In the genomic region with DNA sequence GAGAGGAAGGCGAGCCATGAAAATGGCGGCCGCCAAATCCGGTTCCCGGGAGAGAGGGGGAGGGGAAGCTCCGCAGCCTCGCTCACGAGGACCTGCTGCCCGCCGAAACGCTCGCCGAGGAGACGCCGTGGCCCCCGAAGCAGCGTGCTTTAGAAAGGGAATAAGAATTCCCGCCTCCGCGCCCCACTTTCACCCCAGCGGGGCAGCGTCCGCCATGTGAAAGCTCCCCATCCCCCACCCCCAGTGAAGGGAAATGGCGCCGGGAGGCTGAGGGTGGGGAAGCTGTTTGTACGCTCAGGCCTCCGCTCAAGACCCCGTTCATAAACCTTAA, we compare ENCODE assay signal across 8 cellular contexts. TPM values are rescaled to one million over a fixed set of nuclear protein-coding genes. Genes with fewer than 3 reads are reported as not detected.
A peak's percentile ranks its signal among the peaks of the same experiment; 100 is the strongest.
DNase-seq lines count a peak whose midpoint lies in the region; ATAC-seq and TF ChIP-seq lines count a peak whose summit lies in the region.

No MANE protein-coding gene starts in this region.

- H3K4me2 ChIP-seq in hepatocyte, result no peak overlapping the region

- intact Hi-C loops in gastrocnemius medialis (cut with DNase I; ENCODE audit: low total_unique reads), result loop anchor here (2.0 to 10.0 kb wide), 7 partner anchors 167 to 1462 kb away; partner anchors contain the start of genes HIBADH, HOXA9 and SKAP2

- peaks cover 3% of the 10 kb centered on the region for H3K27me3 Mint-ChIP-seq in T-helper 1 cell treated with Interleukin-12 subunit alpha and Interleukin-12 subunit beta and Interleukin-4 antibody, amounts not matched to agents 30 μg/mL and 1 μg/mL, for 36 hours (ENCODE audit: low read depth)

- under 1% methylated on average over 28 of the region's 28 CpGs for WGBS in hepatocyte (ENCODE audit: low lambda C conversion rate, missing lambda C conversion rate)

- ATAC-seq in gastrocnemius medialis (peak; percentile 34 to 36), HG02870 (IDR thresholded peaks at IDR 0.05; ENCODE audit: unreplicated experiment) (no peak)

- H3K9me2 ChIP-seq in hepatocyte (replicated peaks; ENCODE audit: insufficient read depth), result no peaks in the 10 kb centered on the region

- H3K4me1 Mint-ChIP-seq in T-helper 1 cell treated with Interleukin-12 subunit alpha and Interleukin-12 subunit beta and Interleukin-4 antibody, amounts not matched to agents 30 μg/mL and 1 μg/mL, for 36 hours (ENCODE audit: low read depth), result peaks cover 51% of the 10 kb centered on the region

- H4K20me1 ChIP-seq in hepatocyte (ENCODE audit: insufficient read depth, poor library complexity, severe bottlenecking), result peaks cover 73% of the 10 kb centered on the region

- DNase-seq in NCI-H524 (lab: John Stamatoyannopoulos, UW) (peak; percentile 51 to 57), NCI-H524 treated with DMSO at 0.1 percent for 48 hours (lab: John Stamatoyannopoulos, UW) (no peak), LHCN-M2 (ENCODE audit: low read depth) (peak; percentile 58), hepatocyte (ENCODE audit: low spot score) (peak; percentile 86), gastrocnemius medialis (peak; percentile 50 to 63)

- no peaks in the 10 kb centered on the region for H3K27me3 ChIP-seq in hepatocyte
- H3K27me3 ChIP-seq in gastrocnemius medialis, result no peaks in the 10 kb centered on the region

- H3K27ac ChIP-seq in angular gyrus (ENCODE audit: low read depth, low read length) (peak overlapping the region; percentile 100), hepatocyte (peak overlapping the region; percentile 99), gastrocnemius medialis (peak overlapping the region; percentile 97 to 100 (median 98))

- H3K4me1 ChIP-seq in hepatocyte (ENCODE audit: insufficient read depth), result peaks cover 31% of the 10 kb centered on the region
- peaks cover 45 to 53% of the 10 kb centered on the region in 2 donors for H3K4me1 ChIP-seq in gastrocnemius medialis

- TF ChIP-seq CTCF in hepatocyte (IDR thresholded peaks at IDR 0.05; ENCODE audit: poor library complexity), result no peak
- peak in 1 of 5 experiments; percentile 1 for TF ChIP-seq CTCF in gastrocnemius medialis (IDR thresholded peaks at IDR 0.05 in 4 of 5, conservative IDR thresholded peaks at IDR 0.05 in 1 of 5)

- peak overlapping the region; percentile 99 for H3K27ac Mint-ChIP-seq in T-helper 1 cell treated with Interleukin-12 subunit alpha and Interleukin-12 subunit beta and Interleukin-4 antibody, amounts not matched to agents 30 μg/mL and 1 μg/mL, for 36 hours

- in situ Hi-C loops in gastrocnemius medialis (cut with MboI; ENCODE audit: low sequenced_read_pairs in 4 of 4), result loop anchor here in 2 of 4 donors (10.0 to 25.0 kb wide), 4 partner anchors 313 to 962 kb away; partner anchors contain the start of genes HOXA10 (in 1 of the 2), HOXA3 (in 1 of the 2), HOXA7 (in 1 of the 2) and HOXA9 (in 1 of the 2)

- H3K4me3 ChIP-seq in hepatocyte, result peak overlapping the region; percentile 81
- H3K4me3 ChIP-seq in gastrocnemius medialis, result peak overlapping the region; percentile 79 to 98 (median 94)

- H3K36me3 ChIP-seq in hepatocyte (replicated peaks; ENCODE audit: insufficient read depth, low read depth) (no peaks in the 10 kb centered on the region), gastrocnemius medialis (peaks cover 2 to 26% of the 10 kb centered on the region in 2 donors)

- peak overlapping the region; percentile 99 for H3K4me3 Mint-ChIP-seq in T-helper 1 cell treated with Interleukin-12 subunit alpha and Interleukin-12 subunit beta and Interleukin-4 antibody, amounts not matched to agents 30 μg/mL and 1 μg/mL, for 36 hours

- H3K79me2 ChIP-seq in hepatocyte, result peaks cover 89% of the 10 kb centered on the region

- H3K9me3 ChIP-seq in hepatocyte (ENCODE audit: low read depth) (no peaks in the 10 kb centered on the region), gastrocnemius medialis (no peaks in the 10 kb centered on the region)

- peak overlapping the region; percentile 48 for H2AFZ ChIP-seq in hepatocyte

- TF ChIP-seq POLR2A in gastrocnemius medialis (IDR thresholded peaks at IDR 0.05), result no peak

- H3K9me3 Mint-ChIP-seq in T-helper 1 cell treated with Interleukin-12 subunit alpha and Interleukin-12 subunit beta and Interleukin-4 antibody, amounts not matched to agents 30 μg/mL and 1 μg/mL, for 36 hours, result no peaks in the 10 kb centered on the region

- peaks cover 67% of the 10 kb centered on the region for H3K36me3 Mint-ChIP-seq in T-helper 1 cell treated with Interleukin-12 subunit alpha and Interleukin-12 subunit beta and Interleukin-4 antibody, amounts not matched to agents 30 μg/mL and 1 μg/mL, for 36 hours (ENCODE audit: low read depth)

RNA-seq across cellular contexts. Expression of gene HNRNPA2B1, which starts 0.5 kb away (rescaled TPM):
- 226 and 347 TPM in 2 replicates for total RNA-seq in LHCN-M2 (2014; rRNA removed)
- polyA plus RNA-seq in LHCN-M2 (2012), result 681 TPM
- 193 and 215 TPM in 2 replicates for total RNA-seq in hepatocyte
- polyA plus RNA-seq in hepatocyte, result 553 and 625 TPM in 2 replicates
- total RNA-seq in gastrocnemius medialis, result 100 to 1,000 TPM; 155 to 242 (median 166) TPM

RNA-seq across cellular contexts. Expression of gene CBX3, which starts 1.5 kb away (rescaled TPM):
- total RNA-seq in LHCN-M2 (2014; rRNA removed), result 259 and 289 TPM in 2 replicates
- polyA plus RNA-seq in LHCN-M2 (2012), result 108 TPM
- 154 and 165 TPM in 2 replicates for total RNA-seq in hepatocyte
- 120 and 129 TPM in 2 replicates for polyA plus RNA-seq in hepatocyte
- total RNA-seq in gastrocnemius medialis, result 10 to 100 TPM; 42.0 to 60.1 (median 48.8) TPM

RNA-seq across cellular contexts. Expression of gene NFE2L3, which starts 48.1 kb away (rescaled TPM):
- 1.6 and 2.6 TPM in 2 replicates for total RNA-seq in LHCN-M2 (2014; rRNA removed)
- 2.9 TPM for polyA plus RNA-seq in LHCN-M2 (2012)
- 10.0 and 10.8 TPM in 2 replicates for total RNA-seq in hepatocyte
- 4.7 and 6.5 TPM in 2 replicates for polyA plus RNA-seq in hepatocyte
- total RNA-seq in gastrocnemius medialis, result 1 to 10 TPM; 1.1 to 6.2 (median 1.7) TPM
